1 cellular context compared by ENCODE assay signal in genomic region chr2:156401863-156402262, GRCh38.
TF ChIP-seq lines count a peak whose summit lies in the region.

No MANE protein-coding gene starts in this region.

TF ChIP-seq in K562, 482 proteins besides CTCF, POLR2A, EP300 and RAD21:
- TF ChIP-seq ZNF740 (CRISPR knock-in tag; IDR thresholded peaks at IDR 0.05) (no peak), ZNF740 (tag; IDR thresholded peaks at IDR 0.05) (no peak), ZNF507 (tag; conservative IDR thresholded peaks at IDR 0.05) (peak; percentile 51; the same call in 1 of the 2 replicates), PTRF (tag; IDR thresholded peaks at IDR 0.05) (no peak), ZNF695 (CRISPR knock-in tag; IDR thresholded peaks at IDR 0.05) (no peak)
